In the genomic region with DNA sequence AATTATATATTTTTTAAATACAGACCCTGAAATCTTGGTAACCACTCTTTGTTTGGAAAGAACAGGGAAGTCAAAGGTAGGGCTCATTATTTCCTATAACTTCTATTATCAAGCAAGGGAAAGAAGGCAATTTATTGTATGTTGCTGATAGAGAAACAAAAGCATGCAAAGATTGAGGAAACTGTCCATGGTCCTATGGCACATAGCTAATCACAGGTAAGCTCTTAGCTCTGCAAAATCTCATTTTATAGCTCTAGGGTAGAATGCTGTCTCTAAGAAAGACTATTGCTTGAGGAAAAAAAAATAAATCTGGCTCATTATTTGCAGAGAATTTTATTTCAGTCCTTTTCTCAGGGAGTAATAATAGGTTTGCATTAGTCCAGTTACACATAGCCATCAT, we compare ENCODE assay signal across 8 cellular contexts.
"Had no signal": no experiment of that assay in that cellular context is flagged by ENCODE, and none has a peak within 500 bp of the region (broad histone marks: within the 10 kb centered on the region; RNA-seq: fewer than 3 reads in every experiment).

No MANE protein-coding gene starts in this region.

- DNase-seq: GM23248, GOT3, H7, H9, HCEC 1CT, HFFc6 had no signal

- H3K36me3 ChIP-seq: HAP-1 had no signal

- H3K9ac ChIP-seq: GM23248 had no signal

- H3K27ac ChIP-seq: GM23248 had no signal

- H2AFZ ChIP-seq: GM23248, GM23338 had no signal

- H3K4me1 ChIP-seq: HAP-1 had no signal

- ATAC-seq: GM23338 had no signal

- H3K4me3 ChIP-seq: GM23248, GM23338, HAP-1 had no signal

- H3K4me2 ChIP-seq: GM23338 had no signal

- H3K9me3 ChIP-seq: HAP-1 had no signal
